Comparison of ENCODE assay signal across 8 cellular contexts in genomic region chr7:128523226-128523939, GRCh38.
DNase-seq lines count a peak whose midpoint lies in the region; ATAC-seq and TF ChIP-seq lines count a peak whose summit lies in the region.
"Not testable (repeated sequence)": the region's sequence is repeated elsewhere in the genome, so short reads cannot be mapped to it uniquely, and the experiment has no call there.

No MANE protein-coding gene starts in this region.

- not testable (repeated sequence) for TF ChIP-seq CTCF in AG10803 (conservative IDR thresholded peaks at IDR 0.05; ENCODE audit: low read length); fibroblast of mammary gland (conservative IDR thresholded peaks at IDR 0.05; ENCODE audit: control insufficient read depth, insufficient read depth, low read depth, low read length)

- not testable (repeated sequence) for H3K4me1 ChIP-seq in muscle layer of duodenum (ENCODE audit: control insufficient read depth in 1 of 2, insufficient read depth in 2 of 2, low read length in 2 of 2)

- peak; percentile 53 for ATAC-seq in HG03175 (IDR thresholded peaks at IDR 0.05; ENCODE audit: unreplicated experiment)

- H3K27me3 ChIP-seq in muscle layer of duodenum (ENCODE audit: low read depth, low read length), result not testable (repeated sequence)

- peak; percentile 53 for DNase-seq in AG10803 (ENCODE audit: low read depth)
- DNase-seq in NCI-H510A (lab: John Stamatoyannopoulos, UW), result peak; percentile 5
- DNase-seq in UCSD-AML1 (lab: John Stamatoyannopoulos, UW; ENCODE audit: unreplicated experiment), result peak; percentile 73
- DNase-seq in activated naive CD4-positive, alpha-beta T cell treated with anti-CD3 and anti-CD28 coated beads, Interleukin-2, amount 50 U/mL, for 16 hours, result peak; percentile 78
- peak; percentile 75 for DNase-seq in fibroblast of mammary gland (ENCODE audit: low read depth)
- DNase-seq in stimulated activated CD4-positive, alpha-beta T cell treated with anti-CD3 and anti-CD28 coated beads, TNF-alpha, amount 100 ng/mL, for 48 hours (ENCODE audit: low read depth in 3 of 3), result peak; percentile 60 to 65 (median 61)

- peak overlapping the region; percentile 23 for H3K27ac ChIP-seq in muscle layer of duodenum (ENCODE audit: low read length)

- not testable (repeated sequence) for H3K4me3 ChIP-seq in AG10803 (ENCODE audit: low read length); fibroblast of mammary gland (ENCODE audit: control insufficient read depth, low read depth, low read length); muscle layer of duodenum (ENCODE audit: low read depth in 1 of 2, low read length in 2 of 2)

- not testable (repeated sequence) for H3K9me3 ChIP-seq in muscle layer of duodenum (ENCODE audit: control insufficient read depth in 1 of 2, low read length in 2 of 2)

- H3K36me3 ChIP-seq in muscle layer of duodenum (ENCODE audit: control insufficient read depth in 1 of 2, insufficient read depth in 2 of 2, low read length in 2 of 2), result not testable (repeated sequence)

Comparison
In these comparisons a context has a peak if more than half of its experiments do, and no peak if none do; other contexts are left out.
1. DNase-seq: peak in every context shown above with its lines; median percentile 78 in activated naive CD4-positive, alpha-beta T cell treated with anti-CD3 and anti-CD28 coated beads, Interleukin-2, amount 50 U/mL, for 16 hours; 75 in fibroblast of mammary gland; 73 in UCSD-AML1; 61 in stimulated activated CD4-positive, alpha-beta T cell treated with anti-CD3 and anti-CD28 coated beads, TNF-alpha, amount 100 ng/mL, for 48 hours; 53 in AG10803; 5 in NCI-H510A.